8 cellular contexts compared by ENCODE assay signal in genomic region chr12:26319511-26319910, GRCh38.
DNase-seq lines count a peak whose midpoint lies in the region; ATAC-seq and TF ChIP-seq lines count a peak whose summit lies in the region.
"Had no signal": no experiment of that assay in that cellular context is flagged by ENCODE, and none has a peak within 500 bp of the region (broad histone marks: within the 10 kb centered on the region; RNA-seq: fewer than 3 reads in every experiment).

No MANE protein-coding gene starts in this region.

- DNase-seq in dermis blood vessel endothelial cell (peak; percentile 25), lung (ENCODE audit: low spot score) (peak; percentile 36), vagina (ENCODE audit: extremely low spot score in 2 of 2) (peak in 1 of 2 donors; percentile 94)

- H3K9me3 ChIP-seq in lung (ENCODE audit: control insufficient read depth in 2 of 2, insufficient read depth in 1 of 2, low read length in 1 of 2) (peaks cover 0 to 12% of the 10 kb centered on the region in 2 donors), vagina (no peaks in the 10 kb centered on the region)

- TF ChIP-seq CTCF in lung (IDR thresholded peaks at IDR 0.05; ENCODE audit: control extremely low read depth, extremely low read depth), result no peak
- TF ChIP-seq CTCF in vagina (IDR thresholded peaks at IDR 0.05), result no peak

- no peak for TF ChIP-seq RAD21 in Ishikawa (IDR thresholded peaks at IDR 0.05; ENCODE audit: low read depth)

- H3K36me3 ChIP-seq in lung (ENCODE audit: control insufficient read depth in 2 of 2, insufficient read depth in 2 of 2, low read length in 2 of 2), result no peaks in the 10 kb centered on the region
- H3K36me3 ChIP-seq in vagina, result no peaks in the 10 kb centered on the region
- H3K36me3 ChIP-seq: cardiac muscle cell had no signal

- peak; percentile 40; the same call in 1 of the 2 replicates for TF ChIP-seq EP300 in Ishikawa (IDR thresholded peaks at IDR 0.05; ENCODE audit: borderline replicate concordance)

- H3K4me1 ChIP-seq in lung (ENCODE audit: control insufficient read depth in 2 of 2, insufficient read depth in 2 of 2, low read length in 2 of 2) (peaks cover 1 to 4% of the 10 kb centered on the region in 2 donors), vagina (peaks cover 21% of the 10 kb centered on the region)

- intact Hi-C loops in vagina (cut with DNase I), result no loop called here

- no peak overlapping the region for H3K27ac ChIP-seq in lung (ENCODE audit: low read depth in 1 of 2, low read length in 1 of 2)
- H3K27ac ChIP-seq in vagina, result peak overlapping the region; percentile 51
- H3K27ac ChIP-seq: cardiac muscle cell had no signal

- ATAC-seq in lung (ENCODE audit: insufficient read depth, low FRiP score) (peak; percentile 69), HG03196 (IDR thresholded peaks at IDR 0.05; ENCODE audit: unreplicated experiment) (no peak), HG03108 (IDR thresholded peaks at IDR 0.05; ENCODE audit: unreplicated experiment) (no peak), GM21529 (IDR thresholded peaks at IDR 0.05; ENCODE audit: unreplicated experiment) (no peak)

- TF ChIP-seq POLR2A in vagina (IDR thresholded peaks at IDR 0.05), result no peak

- H3K4me3 ChIP-seq in lung, result no peak overlapping the region
- no peak overlapping the region for H3K4me3 ChIP-seq in vagina
- H3K4me3 ChIP-seq: cardiac muscle cell had no signal

- 71 to 86% methylated on average over 5 of the region's 5 CpGs for WGBS in lung, 2 donors

- H3K27me3 ChIP-seq in lung (ENCODE audit: control insufficient read depth, insufficient read depth) (no peaks in the 10 kb centered on the region), vagina (no peaks in the 10 kb centered on the region)

TF ChIP-seq in Ishikawa, 13 proteins besides CTCF, POLR2A, EP300 and RAD21:
- TF ChIP-seq CEBPB (IDR thresholded peaks at IDR 0.05), result peak; percentile 55; the same call in 1 of the 2 replicates
- peak; percentile 48; the same call in 1 of the 2 replicates for TF ChIP-seq USF1 (IDR thresholded peaks at IDR 0.05)
- no peak for TF ChIP-seq TAF1 (IDR thresholded peaks at IDR 0.05; ENCODE audit: low read depth)
- peak; percentile 18; the same call in 1 of the 2 replicates for TF ChIP-seq TEAD4 (IDR thresholded peaks at IDR 0.05)
